9 cellular contexts compared by ENCODE assay signal in the genomic region with DNA sequence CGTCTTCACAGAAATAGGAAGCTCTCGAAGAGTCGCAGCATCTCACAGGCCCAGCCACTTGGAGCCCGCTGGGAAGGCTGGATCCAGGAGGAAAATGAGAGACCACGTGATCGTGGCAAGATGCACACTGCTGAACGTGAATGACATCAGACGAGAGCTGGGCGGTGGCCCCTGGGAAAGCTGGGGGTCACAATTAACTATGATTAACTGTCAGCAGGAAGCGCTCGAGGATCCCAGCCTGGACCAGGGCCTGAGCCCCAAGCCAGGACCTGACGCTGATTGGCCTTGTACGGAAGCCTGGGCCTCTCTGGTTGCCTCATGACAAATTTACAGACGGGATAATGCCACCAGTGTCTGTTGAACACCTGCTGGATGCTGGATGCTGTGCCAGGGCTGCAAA.
"Had no signal": no experiment of that assay in that cellular context is flagged by ENCODE, and none has a peak within 500 bp of the region (broad histone marks: within the 10 kb centered on the region; RNA-seq: fewer than 3 reads in every experiment).

No MANE protein-coding gene starts in this region.

- H3K9ac ChIP-seq: GM23248 had no signal

- H3K27ac Mint-ChIP-seq: GM23338, H9, HFFc6 had no signal

- H3K4me3 ChIP-seq: GM23248, GM23338, HAP-1 had no signal

- H3K4me1 ChIP-seq: HAP-1 had no signal

- H3K4me1 Mint-ChIP-seq: GM23338, H9 had no signal

- H3K4me3 Mint-ChIP-seq: GM23338, H9, HFFc6 had no signal

- H3K27ac ChIP-seq: GM23248 had no signal

- H2AFZ ChIP-seq: GM23248, GM23338 had no signal

- DNase-seq: GM23248, GOT3, H9, HCEC 1CT, HFFc6 had no signal

- H3K9me3 ChIP-seq: HAP-1 had no signal

- H3K4me2 ChIP-seq: GM23338 had no signal

- H3K36me3 ChIP-seq: HAP-1 had no signal

- FAIRE-seq: H1, H54 had no signal

- H3K9me3 Mint-ChIP-seq: GM23338 had no signal
